39 cellular contexts compared by ENCODE assay signal in the genomic region with DNA sequence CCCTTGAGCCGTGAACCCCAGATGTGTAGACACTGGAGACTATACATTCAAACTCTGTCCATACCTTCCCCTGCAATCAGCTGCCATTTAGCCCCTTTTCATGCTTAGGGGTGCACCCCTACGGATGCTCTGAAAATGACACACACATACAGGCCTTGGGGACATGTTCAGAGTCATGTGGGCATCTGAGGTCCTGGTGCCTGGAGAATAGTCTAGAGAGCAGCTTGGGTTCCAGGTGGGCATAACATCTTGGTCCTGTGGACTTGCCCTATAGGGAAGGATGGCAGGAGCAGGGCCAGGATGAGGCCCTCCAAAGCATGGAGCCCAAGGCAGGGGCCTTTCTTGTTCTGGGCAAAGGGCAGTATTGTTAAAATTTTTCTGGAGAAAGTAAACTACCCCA. TPM values are rescaled to one million over a fixed set of nuclear protein-coding genes. Genes with fewer than 3 reads are reported as not detected.
"Had no signal": no experiment of that assay in that cellular context is flagged by ENCODE, and none has a peak within 500 bp of the region (broad histone marks: within the 10 kb centered on the region; RNA-seq: fewer than 3 reads in every experiment).

No MANE protein-coding gene starts in this region.

- H3K27ac ChIP-seq: adrenal gland, ascending aorta, body of pancreas, brain microvascular endothelial cell, breast epithelium, cardiac muscle cell had no signal

- H3K4me3 ChIP-seq: adrenal gland, ascending aorta, body of pancreas, breast epithelium, cardiac muscle cell had no signal

- H3K27ac Mint-ChIP-seq: activated naive CD4-positive, alpha-beta T cell treated with anti-CD3 and anti-CD28 coated beads for 36 hours; activated naive CD4-positive, alpha-beta T cell treated with anti-CD3 and anti-CD28 coated beads, Interleukin-2, amount 10 ng/mL, durations not matched to agents 7 days and 5 days; activated naive CD4-positive, alpha-beta T cell treated with anti-CD3 and anti-CD28 coated beads, Interleukin-2, amount 50 U/mL, for 24 hours; activated naive CD4-positive, alpha-beta T cell treated with anti-CD3 and anti-CD28 coated beads, Interleukin-2, amount 50 U/mL, for 72 hours; activated naive CD8-positive, alpha-beta T cell; activated naive CD8-positive, alpha-beta T cell treated with anti-CD3 and anti-CD28 coated beads for 36 hours; activated naive CD8-positive, alpha-beta T cell treated with anti-CD3 and anti-CD28 coated beads, Interleukin-2, amount 10 ng/mL, durations not matched to agents 7 days and 5 days; activated naive CD8-positive, alpha-beta T cell treated with anti-CD3 and anti-CD28 coated beads, Interleukin-2, amount 50 U/mL, for 24 hours; activated T-cell treated with anti-CD3 and anti-CD28 coated beads, Interleukin-2, amount 50 U/mL, for 24 hours; activated T-cell treated with anti-CD3 and anti-CD28 coated beads, Interleukin-2, amount 50 U/mL, for 72 hours; activated T-helper 1 cell treated with anti-CD3 and anti-CD28 coated beads, Interleukin-12 subunit alpha, Interleukin-12 subunit beta, Interleukin-2, Interleukin-4 antibody, amounts not matched to agents 30 ng/mL and 10 ng/mL and 1 ng/mL, durations not matched to agents 14 hours and 24 hours and 36 hours; activated T-helper 17 cell treated with anti-CD3 and anti-CD28 coated beads, Interleukin-2, amount 50 U/mL, for 72 hours; activated T-helper 2 cell treated with anti-CD3 and anti-CD28 coated beads, Interferon-gamma antibody, Interleukin-2, Interleukin-4, amounts not matched to agents 10 μg/mL and 5 μg/mL and 100 μg/mL, durations not matched to agents 14 hours and 24 hours and 36 hours; brain had no signal

- DNase-seq: activated effector memory CD4-positive, alpha-beta T cell treated with anti-CD3 and anti-CD28 coated beads, Interleukin-2, amount 50 U/mL, for 16 hours; activated effector memory CD4-positive, alpha-beta T cell treated with Interleukin-2 at 50 U/mL for 16 hours; activated gamma-delta T cell; activated gamma-delta T cell treated with Interleukin-2 at 50 U/mL for 16 hours; activated naive CD4-positive, alpha-beta T cell; activated naive CD4-positive, alpha-beta T cell treated with anti-CD3 and anti-CD28 coated beads for 36 hours; activated naive CD4-positive, alpha-beta T cell treated with anti-CD3 and anti-CD28 coated beads, Interleukin-2, amount 10 ng/mL, durations not matched to agents 7 days and 5 days; activated naive CD4-positive, alpha-beta T cell treated with anti-CD3 and anti-CD28 coated beads, Interleukin-2, amount 50 U/mL, for 16 hours; activated naive CD4-positive, alpha-beta T cell treated with Interleukin-2 at 50 U/mL for 16 hours; activated naive CD8-positive, alpha-beta T cell treated with anti-CD3 and anti-CD28 coated beads for 36 hours; activated naive CD8-positive, alpha-beta T cell treated with anti-CD3 and anti-CD28 coated beads, Interleukin-2, amount 10 ng/mL, durations not matched to agents 7 days and 5 days; activated naive CD8-positive, alpha-beta T cell treated with anti-CD3 and anti-CD28 coated beads, Interleukin-2, amount 50 U/mL, for 24 hours; activated T-cell treated with anti-CD3 and anti-CD28 coated beads for 4 hours; activated T-cell treated with anti-CD3 and anti-CD28 coated beads, Interleukin-2, amount 50 U/mL, for 1 hour; activated T-cell treated with anti-CD3 and anti-CD28 coated beads, Interleukin-2, amount 50 U/mL, for 24 hours; activated T-cell treated with anti-CD3 and anti-CD28 coated beads, Interleukin-2, amount 50 U/mL, for 4 hours; activated T-cell treated with anti-CD3 and anti-CD28 coated beads, Interleukin-2, amount 50 U/mL, for 48 hours; activated T-cell treated with anti-CD3 and anti-CD28 coated beads, Interleukin-2, amount 50 U/mL, for 72 hours; adrenal gland; amniotic stem cell; amygdala; anterior cingulate cortex; aorta; body of pancreas; brain microvascular endothelial cell; caudate nucleus; central memory CD4-positive, alpha-beta T cell; cerebellar nuclear complex had no signal

- H3K36me3 Mint-ChIP-seq: activated naive CD4-positive, alpha-beta T cell treated with anti-CD3 and anti-CD28 coated beads, Interleukin-2, amount 10 ng/mL, durations not matched to agents 7 days and 5 days; activated naive CD4-positive, alpha-beta T cell treated with anti-CD3 and anti-CD28 coated beads, Interleukin-2, amount 50 U/mL, for 24 hours; activated naive CD4-positive, alpha-beta T cell treated with anti-CD3 and anti-CD28 coated beads, Interleukin-2, amount 50 U/mL, for 72 hours; activated naive CD8-positive, alpha-beta T cell; activated naive CD8-positive, alpha-beta T cell treated with anti-CD3 and anti-CD28 coated beads for 36 hours; activated naive CD8-positive, alpha-beta T cell treated with anti-CD3 and anti-CD28 coated beads, Interleukin-2, amount 10 ng/mL, durations not matched to agents 7 days and 5 days; brain had no signal

- H3K9me3 Mint-ChIP-seq: activated naive CD4-positive, alpha-beta T cell treated with anti-CD3 and anti-CD28 coated beads for 36 hours; activated naive CD4-positive, alpha-beta T cell treated with anti-CD3 and anti-CD28 coated beads, Interleukin-2, amount 10 ng/mL, durations not matched to agents 7 days and 5 days; activated naive CD4-positive, alpha-beta T cell treated with anti-CD3 and anti-CD28 coated beads, Interleukin-2, amount 50 U/mL, for 24 hours; activated naive CD4-positive, alpha-beta T cell treated with anti-CD3 and anti-CD28 coated beads, Interleukin-2, amount 50 U/mL, for 72 hours; activated naive CD8-positive, alpha-beta T cell treated with anti-CD3 and anti-CD28 coated beads for 36 hours; activated naive CD8-positive, alpha-beta T cell treated with anti-CD3 and anti-CD28 coated beads, Interleukin-2, amount 10 ng/mL, durations not matched to agents 7 days and 5 days; activated naive CD8-positive, alpha-beta T cell treated with anti-CD3 and anti-CD28 coated beads, Interleukin-2, amount 50 U/mL, for 24 hours; activated T-cell treated with anti-CD3 and anti-CD28 coated beads, Interleukin-2, amount 50 U/mL, for 24 hours; activated T-cell treated with anti-CD3 and anti-CD28 coated beads, Interleukin-2, amount 50 U/mL, for 72 hours; activated T-helper 1 cell treated with anti-CD3 and anti-CD28 coated beads, Interleukin-12 subunit alpha, Interleukin-12 subunit beta, Interleukin-2, Interleukin-4 antibody, amounts not matched to agents 30 ng/mL and 10 ng/mL and 1 ng/mL, durations not matched to agents 14 hours and 24 hours and 36 hours; central memory CD8-positive, alpha-beta T cell had no signal

- H3K9me3 ChIP-seq: adrenal gland, ascending aorta, body of pancreas had no signal

- H3K36me3 ChIP-seq: adrenal gland, ascending aorta, brain microvascular endothelial cell, breast epithelium, cardiac muscle cell had no signal

- ATAC-seq: activated naive CD4-positive, alpha-beta T cell treated with anti-CD3 and anti-CD28 coated beads, Interleukin-2, amount 50 U/mL, for 72 hours; activated naive CD8-positive, alpha-beta T cell treated with anti-CD3 and anti-CD28 coated beads, Interleukin-2, amount 50 U/mL, for 24 hours; activated T-cell treated with anti-CD3 and anti-CD28 coated beads, Interleukin-2, amount 50 U/mL, for 4 hours; activated T-cell treated with anti-CD3 and anti-CD28 coated beads, Interleukin-2, amount 50 U/mL, for 72 hours; activated T-helper 17 cell treated with anti-CD3 and anti-CD28 coated beads, Interleukin-2, amount 50 U/mL, for 72 hours; body of pancreas had no signal

- H3K4me1 ChIP-seq: ascending aorta, body of pancreas, breast epithelium had no signal

- H3K27me3 ChIP-seq: adrenal gland, ascending aorta, body of pancreas, brain microvascular endothelial cell, breast epithelium, cardiac muscle cell had no signal

- H3K4me3 Mint-ChIP-seq: activated naive CD4-positive, alpha-beta T cell treated with anti-CD3 and anti-CD28 coated beads for 36 hours; activated naive CD4-positive, alpha-beta T cell treated with anti-CD3 and anti-CD28 coated beads, Interleukin-2, amount 10 ng/mL, durations not matched to agents 7 days and 5 days; activated naive CD4-positive, alpha-beta T cell treated with anti-CD3 and anti-CD28 coated beads, Interleukin-2, amount 50 U/mL, for 24 hours; activated naive CD8-positive, alpha-beta T cell; activated naive CD8-positive, alpha-beta T cell treated with anti-CD3 and anti-CD28 coated beads for 36 hours; activated naive CD8-positive, alpha-beta T cell treated with anti-CD3 and anti-CD28 coated beads, Interleukin-2, amount 10 ng/mL, durations not matched to agents 7 days and 5 days; activated naive CD8-positive, alpha-beta T cell treated with anti-CD3 and anti-CD28 coated beads, Interleukin-2, amount 50 U/mL, for 24 hours; activated T-cell treated with anti-CD3 and anti-CD28 coated beads, Interleukin-2, amount 50 U/mL, for 24 hours; activated T-cell treated with anti-CD3 and anti-CD28 coated beads, Interleukin-2, amount 50 U/mL, for 4 hours; activated T-cell treated with anti-CD3 and anti-CD28 coated beads, Interleukin-2, amount 50 U/mL, for 72 hours; activated T-helper 1 cell treated with anti-CD3 and anti-CD28 coated beads, Interleukin-12 subunit alpha, Interleukin-12 subunit beta, Interleukin-2, Interleukin-4 antibody, amounts not matched to agents 30 ng/mL and 10 ng/mL and 1 ng/mL, durations not matched to agents 14 hours and 24 hours and 36 hours; activated T-helper 17 cell treated with anti-CD3 and anti-CD28 coated beads, Interleukin-2, amount 50 U/mL, for 72 hours; brain; central memory CD8-positive, alpha-beta T cell had no signal

- H3K4me1 Mint-ChIP-seq: activated naive CD4-positive, alpha-beta T cell treated with anti-CD3 and anti-CD28 coated beads, Interleukin-2, amount 10 ng/mL, durations not matched to agents 7 days and 5 days; activated naive CD8-positive, alpha-beta T cell treated with anti-CD3 and anti-CD28 coated beads, Interleukin-2, amount 50 U/mL, for 24 hours had no signal

RNA-seq across cellular contexts. Expression of a gene that starts 9.9 kb away (rescaled TPM):
- total RNA-seq: activated naive CD4-positive, alpha-beta T cell treated with anti-CD3 and anti-CD28 coated beads for 36 hours; activated naive CD4-positive, alpha-beta T cell treated with anti-CD3 and anti-CD28 coated beads, Interleukin-2, amount 50 U/mL, for 72 hours; activated naive CD8-positive, alpha-beta T cell treated with anti-CD3 and anti-CD28 coated beads for 36 hours; activated naive CD8-positive, alpha-beta T cell treated with anti-CD3 and anti-CD28 coated beads, Interleukin-2, amount 10 ng/mL, durations not matched to agents 7 days and 5 days; activated T-helper 1 cell treated with anti-CD3 and anti-CD28 coated beads, Interleukin-12 subunit alpha, Interleukin-12 subunit beta, Interleukin-2, Interleukin-4 antibody, amounts not matched to agents 30 ng/mL and 10 ng/mL and 1 ng/mL, durations not matched to agents 14 hours and 24 hours and 36 hours; activated T-helper 17 cell treated with anti-CD3 and anti-CD28 coated beads, Interleukin-2, amount 50 U/mL, for 72 hours; activated T-helper 2 cell treated with anti-CD3 and anti-CD28 coated beads, Interferon-gamma antibody, Interleukin-2, Interleukin-4, amounts not matched to agents 10 μg/mL and 5 μg/mL and 100 μg/mL, durations not matched to agents 14 hours and 24 hours and 36 hours had no signal
